ENCODE assay signal across 8 cellular contexts in the genomic region with DNA sequence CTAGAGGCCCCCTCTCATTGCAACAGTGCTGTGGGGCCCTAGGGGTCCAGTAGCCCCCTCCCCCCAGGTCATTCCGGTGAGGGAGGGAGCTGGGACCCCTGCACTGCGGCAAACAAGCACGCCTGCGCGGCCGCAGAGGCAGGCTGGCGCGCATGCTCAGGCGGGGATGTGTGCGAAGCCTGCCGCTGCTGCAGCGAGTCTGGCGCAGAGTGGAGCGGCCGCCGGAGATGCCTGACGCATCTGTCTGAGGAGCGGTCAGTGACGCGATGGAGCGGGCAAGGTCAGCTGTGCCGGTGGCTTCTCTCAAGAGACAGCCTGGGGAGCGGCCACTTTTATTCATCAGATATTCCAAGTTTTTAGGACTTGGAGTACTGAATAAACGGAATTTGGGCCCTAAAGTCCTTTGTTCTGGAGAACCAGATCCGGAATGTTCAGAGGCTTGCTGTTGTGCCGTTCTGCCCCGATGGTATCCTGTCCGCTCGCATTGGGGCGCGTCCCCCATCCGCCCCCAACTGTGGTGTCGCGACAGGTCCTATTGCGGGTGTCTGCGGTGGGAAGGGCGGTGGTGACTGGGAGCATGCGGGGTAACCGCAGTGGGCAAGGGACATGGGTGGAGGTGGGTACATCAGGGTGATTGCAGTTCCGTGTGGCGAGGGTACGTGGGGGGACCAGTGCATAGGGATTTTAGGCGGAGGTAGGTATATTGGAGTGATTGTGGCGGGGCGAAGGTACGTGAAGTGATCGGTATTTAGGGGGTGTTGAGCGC. TPM values are rescaled to one million over a fixed set of nuclear protein-coding genes. Genes with fewer than 3 reads are reported as not detected.
DNase-seq lines count a peak whose midpoint lies in the region; TF ChIP-seq lines count a peak whose summit lies in the region.

Gene SNRPN, plus strand, starts transcription at position 205 of the 766 bp plus-strand sequence. CDS start 19,467 bp downstream, outside the sequence.
Gene SNURF, plus strand, starts transcription at position 205 of the 766 bp plus-strand sequence. Its CDS starts 62 bp downstream, at position 267.

- H3K36me3 ChIP-seq in HUES48 (ENCODE audit: control insufficient read depth, insufficient read depth, low read length): peaks cover 16% of the 10 kb centered on the region
- no peaks in the 10 kb centered on the region for H3K36me3 ChIP-seq in uterus

- peak within 1 kb of the TSS; percentile 95 for H3K4me3 Mint-ChIP-seq in T-helper 1 cell treated with Interleukin-12 subunit alpha and Interleukin-12 subunit beta and Interleukin-4 antibody, amounts not matched to agents 30 μg/mL and 1 μg/mL, for 36 hours

- TF ChIP-seq CTCF in uterus (IDR thresholded peaks at IDR 0.05): no peak

- peaks cover 18% of the 10 kb centered on the region for H3K4me1 ChIP-seq in HUES48 (ENCODE audit: control insufficient read depth, insufficient read depth, low read length)
- H3K4me1 ChIP-seq in uterus: no peaks in the 10 kb centered on the region

- peaks cover 18% of the 10 kb centered on the region for H3K9me3 Mint-ChIP-seq in T-helper 1 cell treated with Interleukin-12 subunit alpha and Interleukin-12 subunit beta and Interleukin-4 antibody, amounts not matched to agents 30 μg/mL and 1 μg/mL, for 36 hours

- peak within 1 kb of the TSS; percentile 96 for H3K27ac Mint-ChIP-seq in T-helper 1 cell treated with Interleukin-12 subunit alpha and Interleukin-12 subunit beta and Interleukin-4 antibody, amounts not matched to agents 30 μg/mL and 1 μg/mL, for 36 hours

- H3K9ac ChIP-seq in HUES48 (ENCODE audit: low read depth, low read length): peak within 1 kb of the TSS; percentile 96

- H3K4me1 Mint-ChIP-seq in T-helper 1 cell treated with Interleukin-12 subunit alpha and Interleukin-12 subunit beta and Interleukin-4 antibody, amounts not matched to agents 30 μg/mL and 1 μg/mL, for 36 hours (ENCODE audit: low read depth): peaks cover 6% of the 10 kb centered on the region

- peaks cover 4% of the 10 kb centered on the region for H3K36me3 Mint-ChIP-seq in T-helper 1 cell treated with Interleukin-12 subunit alpha and Interleukin-12 subunit beta and Interleukin-4 antibody, amounts not matched to agents 30 μg/mL and 1 μg/mL, for 36 hours (ENCODE audit: low read depth)

- DNase-seq in AML-193 (lab: John Stamatoyannopoulos, UW) (peak; percentile 6 to 44), anterior cingulate cortex (lab: John Stamatoyannopoulos, UW) (peak in 56 of 58 donors; percentile 5 to 82 (median 50)), hepatic stellate cell (ENCODE audit: low spot score) (peak; percentile 59), putamen (ENCODE audit: low spot score) (peak; percentile 68), uterus (peak; percentile 64 to 69)

- intact Hi-C loops in uterus (cut with DNase I; ENCODE audit: low total_unique reads): no loop called here

- H3K27ac ChIP-seq in HUES48 (ENCODE audit: low read depth, low read length): peak within 1 kb of the TSS; percentile 92
- peak within 1 kb of the TSS; percentile 84 to 95 for H3K27ac ChIP-seq in uterus

- H3K9me3 ChIP-seq in HUES48 (ENCODE audit: control insufficient read depth, insufficient read depth, low read length) (peaks cover 20% of the 10 kb centered on the region), uterus (no peaks in the 10 kb centered on the region)

- H3K27me3 Mint-ChIP-seq in T-helper 1 cell treated with Interleukin-12 subunit alpha and Interleukin-12 subunit beta and Interleukin-4 antibody, amounts not matched to agents 30 μg/mL and 1 μg/mL, for 36 hours (ENCODE audit: low read depth): no peaks in the 10 kb centered on the region

- peak; percentile 87 for TF ChIP-seq POLR2A in GM19099 (IDR thresholded peaks at IDR 0.05; ENCODE audit: extremely low read depth, insufficient read length, low read depth)
- TF ChIP-seq POLR2A in uterus (IDR thresholded peaks at IDR 0.05): peak; percentile 48 to 65

- peak within 1 kb of the TSS; percentile 89 for H3K4me3 ChIP-seq in HUES48 (ENCODE audit: low read depth, low read length)
- H3K4me3 ChIP-seq in uterus: peak within 1 kb of the TSS; percentile 60 to 75

- H3K27me3 ChIP-seq in HUES48 (ENCODE audit: control insufficient read depth, insufficient read depth, low read length) (no peaks in the 10 kb centered on the region), uterus (no peaks in the 10 kb centered on the region)

RNA-seq across cellular contexts. Expression of gene SNRPN, which starts in this region (rescaled TPM):
- 100 to 1,000 TPM in 1 of 4 donors, 10 to 100 TPM in 3; 81.7 to 119 (median 89.5) TPM for total RNA-seq in uterus

RNA-seq across cellular contexts. Expression of gene SNURF, which starts in this region (rescaled TPM):
- 10 to 100 TPM in 3 of 4 donors, 1 to 10 TPM in 1; 1.5 to 23.2 (median 22.0) TPM for total RNA-seq in uterus

Comparison
In these comparisons a context has a peak if more than half of its experiments do, and no peak if none do; other contexts are left out.
1. Peak in every context shown above with its lines: DNase-seq, H3K4me3 ChIP-seq and H3K27ac ChIP-seq.